17 cellular contexts compared by ENCODE assay signal in genomic region chr7:127887096-127887495, GRCh38.
"Had no signal": no experiment of that assay in that cellular context is flagged by ENCODE, and none has a peak within 500 bp of the region (broad histone marks: within the 10 kb centered on the region; RNA-seq: fewer than 3 reads in every experiment).

No MANE protein-coding gene starts in this region.

- H3K27ac Mint-ChIP-seq: activated naive CD8-positive, alpha-beta T cell treated with anti-CD3 and anti-CD28 coated beads, Interleukin-2, amount 50 U/mL, for 24 hours; activated T-helper 1 cell treated with anti-CD3 and anti-CD28 coated beads, Interleukin-12 subunit alpha, Interleukin-12 subunit beta, Interleukin-2, Interleukin-4 antibody, amounts not matched to agents 30 ng/mL and 10 ng/mL and 1 ng/mL, durations not matched to agents 14 hours and 24 hours and 36 hours; T-helper 2 cell treated with Interferon-gamma antibody and Interleukin-4, amounts not matched to agents 5 μg/mL and 100 μg/mL, for 36 hours had no signal

- H3K4me3 Mint-ChIP-seq: activated naive CD8-positive, alpha-beta T cell treated with anti-CD3 and anti-CD28 coated beads, Interleukin-2, amount 50 U/mL, for 24 hours; activated T-helper 1 cell treated with anti-CD3 and anti-CD28 coated beads, Interleukin-12 subunit alpha, Interleukin-12 subunit beta, Interleukin-2, Interleukin-4 antibody, amounts not matched to agents 30 ng/mL and 10 ng/mL and 1 ng/mL, durations not matched to agents 14 hours and 24 hours and 36 hours; naive thymus-derived CD8-positive, alpha-beta T cell; T-helper 2 cell treated with Interferon-gamma antibody and Interleukin-4, amounts not matched to agents 5 μg/mL and 100 μg/mL, for 36 hours; type B pancreatic cell had no signal

- ATAC-seq: activated naive CD8-positive, alpha-beta T cell treated with anti-CD3 and anti-CD28 coated beads, Interleukin-2, amount 50 U/mL, for 24 hours; left lobe of liver; naive thymus-derived CD8-positive, alpha-beta T cell had no signal

- H3K27ac ChIP-seq: epithelial cell of prostate had no signal

- DNase-seq: activated CD4-positive, alpha-beta T cell treated with anti-CD3 and anti-CD28 coated beads, Interleukin-2, amount 50 U/mL, for 1 hour; activated naive CD4-positive, alpha-beta T cell treated with Interleukin-2 at 50 U/mL for 16 hours; activated naive CD8-positive, alpha-beta T cell treated with anti-CD3 and anti-CD28 coated beads, Interleukin-2, amount 50 U/mL, for 24 hours; aorta; effector CD4-positive, alpha-beta T cell; foreskin melanocyte; head of caudate nucleus; naive thymus-derived CD8-positive, alpha-beta T cell; nucleus accumbens; stimulated activated CD4-positive, alpha-beta T cell treated with anti-CD3 and anti-CD28 coated beads, Interleukin-4, amount 100 ng/mL, for 24 hours; stimulated activated naive CD4-positive, alpha-beta T cell treated with Interleukin-2 at 50 U/mL for 16 hours; substantia nigra had no signal

- H3K9me3 Mint-ChIP-seq: activated naive CD8-positive, alpha-beta T cell treated with anti-CD3 and anti-CD28 coated beads, Interleukin-2, amount 50 U/mL, for 24 hours; activated T-helper 1 cell treated with anti-CD3 and anti-CD28 coated beads, Interleukin-12 subunit alpha, Interleukin-12 subunit beta, Interleukin-2, Interleukin-4 antibody, amounts not matched to agents 30 ng/mL and 10 ng/mL and 1 ng/mL, durations not matched to agents 14 hours and 24 hours and 36 hours; naive thymus-derived CD8-positive, alpha-beta T cell; T-helper 2 cell treated with Interferon-gamma antibody and Interleukin-4, amounts not matched to agents 5 μg/mL and 100 μg/mL, for 36 hours; type B pancreatic cell had no signal

- H3K27me3 Mint-ChIP-seq: activated naive CD8-positive, alpha-beta T cell treated with anti-CD3 and anti-CD28 coated beads, Interleukin-2, amount 50 U/mL, for 24 hours; naive thymus-derived CD8-positive, alpha-beta T cell; type B pancreatic cell had no signal
